In the genomic region with DNA sequence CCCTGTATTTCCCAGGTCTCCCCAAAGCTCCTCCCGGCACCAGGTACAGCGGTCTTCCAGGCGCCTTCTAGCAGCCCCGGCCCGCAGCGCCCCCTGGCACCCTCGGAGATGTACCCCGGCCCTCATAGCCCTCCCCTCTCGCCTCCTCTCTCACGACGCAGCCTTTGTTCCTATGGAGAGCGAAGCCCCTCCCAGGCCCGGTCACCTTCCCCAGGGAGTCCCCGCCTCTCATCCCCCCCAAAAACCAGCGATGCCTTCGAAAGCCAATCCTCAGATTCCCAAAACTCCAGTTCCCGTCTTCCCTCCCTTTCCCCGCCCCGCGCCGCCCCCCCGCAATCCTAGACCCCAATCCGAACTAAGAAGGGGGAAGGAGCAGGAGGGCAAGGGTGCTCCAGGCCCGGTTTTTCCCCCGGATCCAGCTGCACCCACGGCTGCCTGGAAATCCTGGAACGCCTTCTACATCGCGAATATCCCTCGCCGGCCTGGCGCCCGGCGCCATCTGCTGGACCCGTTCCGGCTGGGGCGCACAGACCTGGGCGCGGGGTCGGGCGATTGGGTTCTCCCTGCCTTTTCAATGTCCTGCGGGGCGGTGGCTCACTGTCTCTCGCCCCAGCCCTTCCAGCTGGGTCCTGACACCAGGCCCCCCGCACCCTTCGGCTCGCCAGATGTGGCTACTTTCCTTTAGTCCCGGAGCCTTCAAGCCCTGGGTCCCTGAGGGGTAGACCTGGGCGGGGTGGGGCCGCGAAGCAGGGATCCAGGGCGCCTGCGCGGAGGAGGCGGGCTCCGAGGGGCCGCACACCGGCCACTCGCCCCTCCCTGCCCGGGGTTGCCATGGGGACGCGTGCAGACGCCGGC, we compare ENCODE assay signal across 8 cellular contexts. TPM values are rescaled to one million over a fixed set of nuclear protein-coding genes. Genes with fewer than 3 reads are reported as not detected.
DNase-seq lines count a peak whose midpoint lies in the region; ATAC-seq and TF ChIP-seq lines count a peak whose summit lies in the region.

Gene DNAH2, plus strand, starts transcription at position 844 of the 855 bp plus-strand sequence. CDS start 1,991 bp downstream, outside the sequence.

- peak; percentile 64 for TF ChIP-seq CTCF in AG09319 (IDR thresholded peaks at IDR 0.05; ENCODE audit: low read depth, low read length)
- TF ChIP-seq CTCF in GM20000 (IDR thresholded peaks at IDR 0.05; ENCODE audit: extremely low read depth, missing control alignments): no peak

- DNase-seq in AG09319 (ENCODE audit: extremely low read depth, low read depth) (peak; percentile 80), GM20000 (ENCODE audit: low spot score) (peak; percentile 77), NCI-H226 (peak; percentile 92), activated T-cell treated with anti-CD3 and anti-CD28 coated beads for 48 hours (ENCODE audit: low read depth) (peak; percentile 56), middle frontal gyrus (ENCODE audit: extremely low spot score, low spot score) (peak; percentile 56)
- DNase-seq in stimulated activated naive CD8-positive, alpha-beta T cell treated with anti-CD3 and anti-CD28 coated beads, Interleukin-15, Interleukin-2, amounts not matched to agents 100 U/mL and 50 U/mL, for 24 hours: peak; percentile 77

- ATAC-seq in esophagus mucosa: peak; percentile 84
- peak; percentile 81 for ATAC-seq in stimulated activated naive CD8-positive, alpha-beta T cell treated with anti-CD3 and anti-CD28 coated beads, Interleukin-15, Interleukin-2, amounts not matched to agents 100 U/mL and 50 U/mL, for 24 hours
- no peak for ATAC-seq in GM18517 (IDR thresholded peaks at IDR 0.05; ENCODE audit: unreplicated experiment)

RNA-seq across cellular contexts. Expression of gene DNAH2, which starts in this region (rescaled TPM):
- total RNA-seq in esophagus mucosa: 0.04 TPM

Comparison
In these comparisons a context has a peak if more than half of its experiments do, and no peak if none do; other contexts are left out.
1. Peak in ATAC-seq in esophagus mucosa; RNA of the gene not detected or under 1 TPM.